7 cellular contexts compared by ENCODE assay signal in the genomic region with DNA sequence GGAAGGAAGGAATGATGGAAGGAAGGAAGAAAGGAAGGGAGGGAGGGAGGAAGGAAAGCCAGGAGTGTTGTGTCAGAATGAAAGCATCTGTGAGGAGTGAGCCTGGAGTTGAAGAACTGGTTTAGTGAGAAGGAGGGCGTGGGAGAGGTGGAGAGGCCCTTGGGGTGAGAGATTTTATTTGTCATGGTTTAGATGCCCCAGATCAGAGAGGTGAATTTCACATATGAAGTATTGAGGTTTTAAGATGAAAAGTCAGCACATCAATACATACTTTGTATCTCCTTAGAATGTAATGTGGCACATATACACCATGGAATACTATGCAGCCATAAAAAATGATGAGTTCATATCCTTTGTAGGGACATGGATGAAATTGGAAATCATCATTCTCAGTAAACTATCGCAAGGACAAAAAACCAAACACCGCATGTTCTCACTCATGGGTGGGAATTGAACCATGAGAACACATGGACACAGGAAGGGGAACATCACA.
DNase-seq lines count a peak whose midpoint lies in the region; ATAC-seq and TF ChIP-seq lines count a peak whose summit lies in the region.
"Not testable (repeated sequence)": the region's sequence is repeated elsewhere in the genome, so short reads cannot be mapped to it uniquely, and the experiment has no call there.

No MANE protein-coding gene starts in this region.

- not testable (repeated sequence) for TF ChIP-seq CTCF in PC-3 (conservative IDR thresholded peaks at IDR 0.05; ENCODE audit: low read depth, low read length); breast epithelium (IDR thresholded peaks at IDR 0.05); left ventricle myocardium inferior (IDR thresholded peaks at IDR 0.05; ENCODE audit: borderline replicate concordance); mucosa of descending colon (IDR thresholded peaks at IDR 0.05)

- not testable (repeated sequence) for H3K79me2 ChIP-seq in PC-3 (ENCODE audit: low read length)

- not testable (repeated sequence) for BruUV-seq in PC-3 (replicated peaks; lab: Mats Ljungman, UMichigan)

- not testable (repeated sequence) for H4K20me1 ChIP-seq in PC-3 (ENCODE audit: low read length)

- intact Hi-C loops in PC-3 (cut with micrococcal nuclease), result loop anchor here (1.0 to 10.0 kb wide), 7 partner anchors 12 to 417 kb away; a partner anchor contains a TSS
- intact Hi-C loops in breast epithelium (cut with DNase I; ENCODE audit: low total_unique reads); left ventricle myocardium inferior (cut with micrococcal nuclease); mucosa of descending colon (cut with DNase I, micrococcal nuclease): not testable (repeated sequence)

- H3K4me2 ChIP-seq in PC-3 (ENCODE audit: low read length), result peak overlapping the region; percentile 17; the same call in 1 of the 2 replicates

- H3K9ac ChIP-seq in PC-3 (ENCODE audit: low read length), result peak overlapping the region; percentile 66
- not testable (repeated sequence) for H3K9ac ChIP-seq in skeletal muscle tissue (ENCODE audit: low read depth in 1 of 3, low read length in 3 of 3)

- H3K27me3 ChIP-seq in PC-3 (ENCODE audit: low read length); breast epithelium; left ventricle myocardium inferior (ENCODE audit: low read depth); skeletal muscle tissue (ENCODE audit: control insufficient read depth in 3 of 3, insufficient read depth in 3 of 3, low read length in 3 of 3): not testable (repeated sequence)

- not testable (repeated sequence) for H3F3A ChIP-seq in PC-3 (ENCODE audit: low read length, unreplicated experiment)

- peak; percentile 54 for DNase-seq in DMS53 (lab: John Stamatoyannopoulos, UW)
- DNase-seq in PC-3, result peak; percentile 93
- peak in 1 of 2 donors; percentile 60 for DNase-seq in breast epithelium (ENCODE audit: low spot score in 2 of 2)
- not testable (repeated sequence) for DNase-seq in left ventricle myocardium inferior, mucosa of descending colon

- POLR2A ChIA-PET in PC-3 (lab: Charles Lee; ENCODE audit: unreplicated experiment), result not testable (repeated sequence)

- H3K4me1 ChIP-seq in PC-3 (ENCODE audit: insufficient read depth, low read length) (peaks cover 43% of the 10 kb centered on the region), left ventricle myocardium inferior (peaks cover 26% of the 10 kb centered on the region), mucosa of descending colon (ENCODE audit: low read depth) (peaks cover 13% of the 10 kb centered on the region), skeletal muscle tissue (ENCODE audit: control insufficient read depth in 3 of 3, insufficient read depth in 3 of 3, low read length in 3 of 3) (peaks cover 7 to 16% (median 13%) of the 10 kb centered on the region in 3 donors)
- H3K4me1 ChIP-seq in breast epithelium, result not testable (repeated sequence)

- H2AFZ ChIP-seq in PC-3 (ENCODE audit: low read length), result not testable (repeated sequence)

- not testable (repeated sequence) for TF ChIP-seq POLR2A in breast epithelium (IDR thresholded peaks at IDR 0.05)

- CTCF ChIA-PET in PC-3 (lab: Charles Lee), result not testable (repeated sequence)

- ATAC-seq in PC-3 (peak; percentile 7; the same call in 1 of the 2 replicates), esophagus mucosa (peak; percentile 72), mucosa of descending colon (peak; percentile 30)

- not testable (repeated sequence) for H3K36me3 ChIP-seq in PC-3 (ENCODE audit: low read depth, low read length); breast epithelium; left ventricle myocardium inferior; mucosa of descending colon (ENCODE audit: low read depth); skeletal muscle tissue (ENCODE audit: control insufficient read depth in 3 of 3, insufficient read depth in 3 of 3, low read length in 3 of 3)

- not testable (repeated sequence) for H3K9me2 ChIP-seq in PC-3 (replicated peaks; ENCODE audit: low read length)

- not testable (repeated sequence) for H3K9me3 ChIP-seq in PC-3 (ENCODE audit: low read length); breast epithelium; left ventricle myocardium inferior (replicated peaks); mucosa of descending colon; skeletal muscle tissue (ENCODE audit: control insufficient read depth in 3 of 3, low read length in 3 of 3)

- H3K4me3 ChIP-seq in PC-3 (ENCODE audit: low read length); breast epithelium; left ventricle myocardium inferior; mucosa of descending colon; skeletal muscle tissue (ENCODE audit: low read length in 3 of 3): not testable (repeated sequence)

- H3K27ac ChIP-seq in PC-3 (ENCODE audit: low read length) (peak overlapping the region; percentile 91), breast epithelium (peak overlapping the region; percentile 85 to 92), left ventricle myocardium inferior (replicated peaks) (peak overlapping the region; percentile 94), skeletal muscle tissue (ENCODE audit: low read depth, low read length) (peak overlapping the region; percentile 63)

Comparison
In these comparisons a context has a peak if more than half of its experiments do, and no peak if none do; other contexts are left out.
1. ATAC-seq: peak in every context shown above with its lines; median percentile 72 in esophagus mucosa; 30 in mucosa of descending colon; 7 in PC-3.